In the genomic region with DNA sequence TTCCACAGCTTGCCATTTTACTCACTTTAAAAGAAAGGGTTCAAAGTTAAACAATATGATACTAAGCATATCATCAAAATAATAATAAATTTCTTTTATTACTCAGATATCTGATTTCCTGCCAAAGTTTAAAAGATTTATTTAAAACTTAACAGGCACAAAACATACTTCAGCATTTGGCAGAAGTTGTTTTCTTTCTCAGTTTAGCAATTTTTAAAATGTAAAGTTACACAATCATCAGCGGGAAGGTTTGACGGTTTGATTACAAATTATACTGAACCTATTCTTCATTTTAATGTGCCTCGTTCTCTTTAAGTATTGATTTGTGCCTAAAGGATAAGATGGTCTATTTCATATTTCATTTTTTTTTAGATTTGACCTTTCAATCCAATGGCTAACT, we compare ENCODE assay signal across 21 cellular contexts.
"Had no signal": no experiment of that assay in that cellular context is flagged by ENCODE, and none has a peak within 500 bp of the region (broad histone marks: within the 10 kb centered on the region; RNA-seq: fewer than 3 reads in every experiment).

No MANE protein-coding gene starts in this region.

- H3K27me3 ChIP-seq: esophagus squamous epithelium, gastroesophageal sphincter, right lobe of liver, testis, tibial nerve had no signal

- H3K4me3 ChIP-seq: esophagus squamous epithelium, gastroesophageal sphincter, lung, prostate gland, right lobe of liver, testis, tibial nerve had no signal

- H3K36me3 ChIP-seq: esophagus squamous epithelium, gastroesophageal sphincter, prostate gland, right lobe of liver, tibial nerve had no signal

- DNase-seq: cerebellar nuclear complex; effector memory CD8-positive, alpha-beta T cell; esophagus squamous epithelium; immature natural killer cell; left cardiac atrium; left ventricle myocardium superior; mesendoderm; naive thymus-derived CD4-positive, alpha-beta T cell; nephron progenitor cell; right lobe of liver; stimulated activated CD4-positive, alpha-beta T cell treated with anti-CD3 and anti-CD28 coated beads, Interleukin-1b, Interleukin-23, amount 100 ng/mL, for 48 hours; stimulated activated CD4-positive, alpha-beta T cell treated with anti-CD3 and anti-CD28 coated beads, Interleukin-4, amount 100 ng/mL, for 24 hours; testis had no signal

- H3K9me3 ChIP-seq: esophagus squamous epithelium, gastroesophageal sphincter, prostate gland, right lobe of liver, testis, tibial nerve had no signal

- ATAC-seq: effector memory CD8-positive, alpha-beta T cell; gastroesophageal sphincter; left cardiac atrium; left ventricle myocardium superior; naive thymus-derived CD4-positive, alpha-beta T cell; stimulated activated memory B cell treated with anti-CD40 and anti-IgM and Interleukin-4, amounts not matched to agents 10 μg/mL and 1 μg/mL and 100 μg/mL, for 72 hours had no signal

- H3K4me1 ChIP-seq: parathyroid adenoma, prostate gland, testis had no signal

- FAIRE-seq: colon, keratinocyte had no signal

- H3K27ac ChIP-seq: esophagus squamous epithelium, gastroesophageal sphincter, parathyroid adenoma, prostate gland, right lobe of liver, testis had no signal
